Comparison of ENCODE assay signal across 23 cellular contexts in the genomic region with DNA sequence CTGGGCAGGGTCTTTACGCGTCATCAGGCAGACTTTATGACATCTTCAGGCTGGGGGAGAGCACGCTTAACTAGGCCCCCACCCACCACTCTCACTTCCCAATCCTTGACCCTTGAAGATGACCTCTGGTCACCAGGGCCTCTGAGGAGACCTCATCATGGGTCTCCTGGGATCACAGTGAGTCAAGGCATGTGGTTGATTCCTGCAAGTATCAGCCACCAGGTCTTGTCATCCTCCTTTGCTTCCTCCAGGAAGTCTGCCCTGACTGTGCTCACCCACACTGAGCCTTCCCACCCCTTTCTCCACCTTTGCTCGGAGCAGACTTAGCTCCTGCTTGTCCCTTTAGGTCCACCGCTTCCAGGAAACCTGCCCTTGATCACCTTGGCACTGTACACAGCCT. TPM values are rescaled to one million over a fixed set of nuclear protein-coding genes. Genes with fewer than 3 reads are reported as not detected.
DNase-seq lines count a peak whose midpoint lies in the region; ATAC-seq, FAIRE-seq and TF ChIP-seq lines count a peak whose summit lies in the region.
"Had no signal": no experiment of that assay in that cellular context is flagged by ENCODE, and none has a peak within 500 bp of the region (broad histone marks: within the 10 kb centered on the region; RNA-seq: fewer than 3 reads in every experiment).

No MANE protein-coding gene starts in this region.

- POLR2A ChIA-PET in K562 (lab: Yijun Ruan, JAX) = interaction anchor here (0.6 to 1.5 kb wide), 5 partner anchors 10 to 392 kb away, joined by 3 to 8 read pairs (median 3); a partner anchor contains a TSS

- no peaks in the 10 kb centered on the region for H4K20me1 ChIP-seq in BLaER1
- no peaks in the 10 kb centered on the region; the same call in 1 of the 2 replicates for H4K20me1 ChIP-seq in K562 (replicated peaks; ENCODE audit: control insufficient read depth, insufficient read depth, low read length)

- no peak for TF ChIP-seq EP300 in K562 (IDR thresholded peaks at IDR 0.05; ENCODE audit: low read length)

- in situ Hi-C loops in K562 (cut with MboI) = no loop called here

- peaks cover 40% of the 10 kb centered on the region for H3K36me3 Mint-ChIP-seq in nephron progenitor cell (ENCODE audit: low read depth)

- peaks cover 16% of the 10 kb centered on the region for H3K4me1 Mint-ChIP-seq in nephron progenitor cell
- H3K4me1 Mint-ChIP-seq: B cell, H9 had no signal

- DNase-seq in LHCN-M2 (ENCODE audit: low read depth) (peak; percentile 34), K562 (ENCODE audit: extremely low read depth in 1 of 4, low spot score in 3 of 4) (no peak), nephron progenitor cell (no peak), DMS 273 (lab: John Stamatoyannopoulos, UW; ENCODE audit: unreplicated experiment) (no peak)
- DNase-seq: Caco-2; CD4-positive, alpha-beta memory T cell; DND-41; H9; HFFc6; KG1; NCI-H1694; NCI-H2081 treated with DMSO at 0.1 percent for 48 hours; NCI-H446; NCI-H526; Right ventricle myocardium superior had no signal

- H3K36me3 ChIP-seq in BLaER1 (peaks cover 76% of the 10 kb centered on the region), K562 (ENCODE audit: control insufficient read depth, insufficient read depth, low read length) (peaks cover 63% of the 10 kb centered on the region)

- BruUV-seq in K562 (replicated peaks; lab: Mats Ljungman, UMichigan) = no TSS peak

- H3K4me3 ChIP-seq in BLaER1 = no peak overlapping the region
- H3K4me3 ChIP-seq in K562 = no peak overlapping the region
- H3K4me3 ChIP-seq: GM12878 had no signal

- H3K9ac ChIP-seq in BLaER1 (peak overlapping the region; percentile 63; the same call in 1 of the 2 replicates), K562 (ENCODE audit: insufficient read depth in 1 of 2, low read depth in 2 of 2, low read length in 2 of 2) (peak overlapping the region in 1 of 2 experiments; percentile 4; a peak in 1 of 4 replicates)

- H3K9me3 Mint-ChIP-seq in nephron progenitor cell = no peaks in the 10 kb centered on the region
- H3K9me3 Mint-ChIP-seq: CD4-positive, alpha-beta memory T cell; H9; HFFc6 had no signal

- no peak for TF ChIP-seq RAD21 in K562 (CRISPR knock-in tag; conservative IDR thresholded peaks at IDR 0.05 in 1 of 2, IDR thresholded peaks at IDR 0.05 in 1 of 2)

- no peak for TF ChIP-seq POLR2A in K562 (conservative IDR thresholded peaks at IDR 0.05)

- H3K4me2 ChIP-seq in BLaER1 = peak overlapping the region; percentile 86
- H3K4me2 ChIP-seq in K562 (ENCODE audit: insufficient read depth, low read length) = no peak overlapping the region

- ATAC-seq in K562 (no peak), HG02885 (IDR thresholded peaks at IDR 0.05; ENCODE audit: poor library complexity, unreplicated experiment) (no peak), GM18519 (IDR thresholded peaks at IDR 0.05; ENCODE audit: low FRiP score, unreplicated experiment) (no peak)
- ATAC-seq: GM12878 had no signal

- no peak overlapping the region for H3K4me3 Mint-ChIP-seq in nephron progenitor cell
- H3K4me3 Mint-ChIP-seq: B cell; CD4-positive, alpha-beta memory T cell; H9; HFFc6 had no signal

- H3K4me1 ChIP-seq in BLaER1 (peaks cover 55% of the 10 kb centered on the region), K562 (replicated peaks in 1 of 2; ENCODE audit: control insufficient read depth in 2 of 2, insufficient read depth in 2 of 2, low read length in 2 of 2) (peaks cover 4 to 7% of the 10 kb centered on the region in 2 experiments; a peak in 4 of 5 replicates)
- H3K4me1 ChIP-seq: Caco-2 had no signal

- H3K27ac Mint-ChIP-seq in nephron progenitor cell = peak overlapping the region; percentile 92
- H3K27ac Mint-ChIP-seq: B cell, H9, HFFc6 had no signal

- CTCF ChIA-PET in K562 (lab: Yijun Ruan, JAX; ENCODE audit: low intra/inter-chr PET ratio) = no interaction called here

- 95% methylated on average over 5 of the region's 5 CpGs for WGBS in K562 (ENCODE audit: insufficient coverage, low coverage, missing lambda C conversion rate)

- no peaks in the 10 kb centered on the region for H3K9me3 ChIP-seq in BLaER1
- H3K9me3 ChIP-seq in K562 (replicated peaks; ENCODE audit: control insufficient read depth, insufficient read depth, low read depth, low read length) = no peaks in the 10 kb centered on the region
- H3K9me3 ChIP-seq: Caco-2 had no signal

- H2AFZ ChIP-seq in K562 (ENCODE audit: low read depth, low read length) = no peak overlapping the region

- TF ChIP-seq CTCF in K562 (IDR thresholded peaks at IDR 0.05 in 2 of 3, conservative IDR thresholded peaks at IDR 0.05 in 1 of 3; ENCODE audit: insufficient read depth in 2 of 3, low read depth in 1 of 3, low read length in 3 of 3) (no peak), nephron progenitor cell (IDR thresholded peaks at IDR 0.05) (no peak)

- no peak for FAIRE-seq in K562 (lab: Jason Lieb, UNC)
- FAIRE-seq: A204.1, GM12878, RCC 7860 had no signal

- H3K79me2 ChIP-seq in K562 (ENCODE audit: control insufficient read depth, insufficient read depth, low read length) = no peaks in the 10 kb centered on the region

- peak overlapping the region; percentile 81 for H3K27ac ChIP-seq in BLaER1
- no peak overlapping the region for H3K27ac ChIP-seq in K562 (ENCODE audit: extremely low read depth, low read depth, low read length)
- H3K27ac ChIP-seq: HL-60 had no signal

- H3K9me1 ChIP-seq in K562 (ENCODE audit: control insufficient read depth, insufficient read depth, low read length) = peaks cover 4% of the 10 kb centered on the region

- no peaks in the 10 kb centered on the region for H3K27me3 Mint-ChIP-seq in nephron progenitor cell (ENCODE audit: low read depth, poor library complexity)
- H3K27me3 Mint-ChIP-seq: B cell; CD4-positive, alpha-beta memory T cell had no signal

- H3K27me3 ChIP-seq in BLaER1 = no peaks in the 10 kb centered on the region
- H3K27me3 ChIP-seq in K562 (ENCODE audit: control insufficient read depth in 2 of 2, insufficient read depth in 2 of 2, low read length in 2 of 2) = no peaks in the 10 kb centered on the region

- intact Hi-C loops in K562 (cut with micrococcal nuclease) = no loop called here

RNA-seq across cellular contexts. Expression of a gene that starts 17.3 kb away (rescaled TPM):
- 55.2 and 63.3 TPM in 2 replicates for total RNA-seq in LHCN-M2 (2014; rRNA removed)
- 30.2 TPM for polyA plus RNA-seq in LHCN-M2 (2012)
- 159 and 215 TPM in 2 replicates for total RNA-seq in K562 (2011; cell fraction: chromatin; rRNA removed; ENCODE audit: low replicate concordance)
- 89.5 and 89.9 TPM in 2 replicates for total RNA-seq in K562 (2011; cell fraction: nucleolus; rRNA removed)
- total RNA-seq in K562 (2011; cell fraction: nucleoplasm; rRNA removed) = 111 and 132 TPM in 2 replicates
- total RNA-seq in K562 (2014; rRNA removed) = 73.7 and 76.5 TPM in 2 replicates
- total RNA-seq in K562 (2014; rRNA removed; fragmentation: Illumina TruSeq; extraction: Trizol) = 54.1 and 56.9 TPM in 2 replicates
- 70.1 and 71.3 TPM in 2 replicates for total RNA-seq in K562 (2015; rRNA removed; fragmentation: Illumina TruSeq; extraction: Trizol)
- total RNA-seq in K562 (2021) = 61.9 and 71.6 TPM in 2 replicates
- polyA plus RNA-seq in K562 (2011; rRNA removed) = 23.1 and 33.2 TPM in 2 replicates
- 16.3 and 20.6 TPM in 2 replicates for polyA plus RNA-seq in K562 (2011; cell fraction: cytosol; rRNA removed)
- 243 and 275 TPM in 2 replicates for polyA plus RNA-seq in K562 (2011; cell fraction: nucleus; rRNA removed)
- polyA plus RNA-seq in K562 (2012) = 63.5 and 64.9 TPM in 2 replicates
- 79.3 and 83.2 TPM in 2 replicates for polyA plus RNA-seq in K562 (2014; fragmentation: Illumina TruSeq; extraction: Trizol)
- 10 to 100 TPM; 16.5 to 69.7 TPM for polyA plus RNA-seq in K562 (2014; fragmentation: Nextera tagmentation; extraction: Ambion mirVana)
- polyA plus RNA-seq in K562 (2014; rRNA removed) = 46.7 and 52.3 TPM in 2 replicates
- polyA minus RNA-seq in K562 (2011; rRNA and poly(A)+ RNA removed) = 21.7 and 24.7 TPM in 2 replicates
- 20.7 and 23.0 TPM in 2 replicates for polyA minus RNA-seq in K562 (2011; cell fraction: cytosol; rRNA and poly(A)+ RNA removed)
- polyA minus RNA-seq in K562 (2011; cell fraction: nucleus; rRNA and poly(A)+ RNA removed) = 25.8 and 37.1 TPM in 2 replicates

RNA-seq across cellular contexts. Expression of a gene that starts 31.4 kb away (rescaled TPM):
- total RNA-seq in LHCN-M2 (2014; rRNA removed) (50.1 and 53.2 TPM in 2 replicates), K562 (2014; rRNA removed) (37.6 and 39.2 TPM in 2 replicates), K562 (2014; rRNA removed; fragmentation: Illumina TruSeq; extraction: Trizol) (37.7 and 40.7 TPM in 2 replicates), K562 (2015; rRNA removed; fragmentation: Illumina TruSeq; extraction: Trizol) (37.6 and 42.7 TPM in 2 replicates), K562 (2021) (35.0 and 37.1 TPM in 2 replicates)
- 23.5 TPM for polyA plus RNA-seq in LHCN-M2 (2012)
- 19.8 and 21.8 TPM in 2 replicates for total RNA-seq in K562 (2011; cell fraction: chromatin; rRNA removed; ENCODE audit: low replicate concordance)
- total RNA-seq in K562 (2011; cell fraction: nucleolus; rRNA removed) = 15.5 and 15.8 TPM in 2 replicates
- 16.0 and 16.3 TPM in 2 replicates for total RNA-seq in K562 (2011; cell fraction: nucleoplasm; rRNA removed)
- polyA plus RNA-seq in K562 (2011; rRNA removed) (39.1 and 44.8 TPM in 2 replicates), K562 (2014; fragmentation: Illumina TruSeq; extraction: Trizol) (38.5 and 41.8 TPM in 2 replicates), K562 (2014; fragmentation: Nextera tagmentation; extraction: Ambion mirVana) (10 to 100 TPM; 15.9 to 19.8 TPM), K562 (2014; rRNA removed) (28.8 and 32.5 TPM in 2 replicates)
- polyA plus RNA-seq in K562 (2011; cell fraction: cytosol; rRNA removed) = 27.8 and 35.1 TPM in 2 replicates
- polyA plus RNA-seq in K562 (2011; cell fraction: nucleus; rRNA removed) = 18.9 and 23.2 TPM in 2 replicates
- 28.6 and 41.1 TPM in 2 replicates for polyA plus RNA-seq in K562 (2012)
- polyA minus RNA-seq in K562 (2011; rRNA and poly(A)+ RNA removed) = 64.0 and 69.3 TPM in 2 replicates
- 29.9 and 37.6 TPM in 2 replicates for polyA minus RNA-seq in K562 (2011; cell fraction: cytosol; rRNA and poly(A)+ RNA removed)
- polyA minus RNA-seq in K562 (2011; cell fraction: nucleus; rRNA and poly(A)+ RNA removed) = 6.7 and 13.0 TPM in 2 replicates

RNA-seq across cellular contexts. Expression of a gene that starts 52.4 kb away (rescaled TPM):
- total RNA-seq in LHCN-M2 (2014; rRNA removed) = 103 and 117 TPM in 2 replicates
- polyA plus RNA-seq in LHCN-M2 (2012) = 90.9 TPM
- total RNA-seq in K562 (2011; cell fraction: chromatin; rRNA removed; ENCODE audit: low replicate concordance) = 27.2 and 83.8 TPM in 2 replicates
- total RNA-seq in K562 (2011; cell fraction: nucleolus; rRNA removed) = 70.3 and 82.2 TPM in 2 replicates
- total RNA-seq in K562 (2011; cell fraction: nucleoplasm; rRNA removed) = 35.6 and 47.3 TPM in 2 replicates
- 18.0 and 20.6 TPM in 2 replicates for total RNA-seq in K562 (2014; rRNA removed)
- total RNA-seq in K562 (2014; rRNA removed; fragmentation: Illumina TruSeq; extraction: Trizol) = 4.2 and 5.0 TPM in 2 replicates
- 18.3 and 19.0 TPM in 2 replicates for total RNA-seq in K562 (2015; rRNA removed; fragmentation: Illumina TruSeq; extraction: Trizol)
- total RNA-seq in K562 (2021) = 22.2 and 24.0 TPM in 2 replicates
- 18.8 and 39.4 TPM in 2 replicates for polyA plus RNA-seq in K562 (2011; rRNA removed)
- polyA plus RNA-seq in K562 (2011; cell fraction: cytosol; rRNA removed) = 55.2 and 92.4 TPM in 2 replicates
- 56.0 and 58.6 TPM in 2 replicates for polyA plus RNA-seq in K562 (2011; cell fraction: nucleus; rRNA removed)
- polyA plus RNA-seq in K562 (2012) = 25.6 and 35.2 TPM in 2 replicates
- polyA plus RNA-seq in K562 (2014; fragmentation: Illumina TruSeq; extraction: Trizol) = 10.5 and 14.0 TPM in 2 replicates
- 1 to 10 TPM in 1 of 2 experiments, under 1 TPM in 1; 0.75 to 1.3 TPM for polyA plus RNA-seq in K562 (2014; fragmentation: Nextera tagmentation; extraction: Ambion mirVana)
- 21.9 and 26.4 TPM in 2 replicates for polyA plus RNA-seq in K562 (2014; rRNA removed)
- 10.7 and 11.9 TPM in 2 replicates for polyA minus RNA-seq in K562 (2011; rRNA and poly(A)+ RNA removed)
- polyA minus RNA-seq in K562 (2011; cell fraction: cytosol; rRNA and poly(A)+ RNA removed) = 15.5 and 37.0 TPM in 2 replicates
- 16.7 and 23.5 TPM in 2 replicates for polyA minus RNA-seq in K562 (2011; cell fraction: nucleus; rRNA and poly(A)+ RNA removed)
